15 cellular contexts compared by ENCODE assay signal in the genomic region with DNA sequence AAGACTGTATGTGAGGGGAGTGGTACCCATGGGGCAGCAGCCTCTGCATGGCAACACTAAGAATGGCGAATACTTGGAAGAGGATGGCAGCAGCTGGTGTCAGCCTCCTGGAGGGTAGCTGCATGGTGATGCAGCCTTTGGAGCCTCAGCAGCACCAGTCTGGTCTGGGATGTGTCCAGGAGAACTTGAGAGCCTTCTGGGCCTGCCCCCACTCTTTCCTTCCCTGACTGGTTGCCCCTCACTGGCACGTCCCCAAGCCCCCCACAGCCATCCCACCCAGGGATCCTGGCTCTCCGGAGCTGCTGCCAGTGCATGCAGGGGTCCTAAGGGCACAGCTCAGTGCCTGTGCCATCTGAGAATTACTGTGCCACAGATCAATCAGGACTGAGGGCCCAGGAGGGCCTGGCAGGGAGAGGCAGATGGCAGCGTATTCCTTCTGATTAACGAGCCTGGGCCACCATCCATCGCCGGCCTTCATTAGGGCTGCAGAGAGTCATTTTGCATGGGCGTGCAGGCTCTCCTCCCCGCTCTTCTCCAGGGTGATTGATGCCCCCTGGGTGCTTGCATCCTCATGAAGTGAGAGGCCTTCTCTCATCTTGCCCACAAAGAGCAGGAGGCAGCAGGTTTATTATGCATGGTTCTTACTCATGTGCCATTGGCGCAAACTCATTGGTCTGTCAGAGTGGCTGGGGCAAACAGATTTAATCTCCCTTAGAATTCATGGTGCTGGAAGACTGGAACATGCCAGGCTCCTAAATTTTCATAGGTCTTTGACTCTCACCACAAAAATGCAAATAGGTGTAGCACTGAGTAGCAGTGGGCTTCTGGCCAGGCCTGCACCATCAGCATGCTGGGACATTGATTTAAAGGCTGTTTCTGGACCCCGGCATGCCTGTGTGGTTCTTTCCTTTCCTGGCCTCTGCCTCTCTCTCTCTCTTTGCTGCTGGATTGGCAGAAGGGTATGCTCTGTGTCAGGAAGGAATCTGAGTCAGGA.
"Had no signal": no experiment of that assay in that cellular context is flagged by ENCODE, and none has a peak within 500 bp of the region (broad histone marks: within the 10 kb centered on the region; RNA-seq: fewer than 3 reads in every experiment).

No MANE protein-coding gene starts in this region.

- FAIRE-seq: endometrium had no signal

- H3K36me3 ChIP-seq: breast epithelium, esophagus muscularis mucosa had no signal

- H3K4me3 ChIP-seq: breast epithelium, esophagus muscularis mucosa had no signal

- DNase-seq: activated CD4-positive, alpha-beta T cell treated with anti-CD3 and anti-CD28 coated beads, Interleukin-2, amount 50 U/mL, for 4 hours; activated CD4-positive, CD25-positive, alpha-beta regulatory T cell treated with anti-CD3 and anti-CD28 coated beads, Interleukin-2, amount 50 U/mL, for 72 hours; activated gamma-delta T cell treated with Interleukin-2 at 50 U/mL for 16 hours; activated naive CD8-positive, alpha-beta T cell treated with anti-CD3 and anti-CD28 coated beads for 36 hours; activated T-cell treated with anti-CD3 and anti-CD28 coated beads, Interleukin-2, amount 50 U/mL, for 24 hours; immature natural killer cell; natural killer cell; nucleus accumbens; stimulated activated CD4-positive, alpha-beta T cell treated with anti-CD3 and anti-CD28 coated beads, Interleukin-12 subunit alpha, Interleukin-12 subunit beta, amount 100 ng/mL, for 4 hours; stimulated activated naive CD4-positive, alpha-beta T cell; trophoblast cell had no signal

- H3K27ac ChIP-seq: breast epithelium, esophagus muscularis mucosa had no signal

- H3K4me1 ChIP-seq: breast epithelium, esophagus muscularis mucosa had no signal

- ATAC-seq: natural killer cell, sciatic nerve had no signal

- H3K9me3 ChIP-seq: breast epithelium, esophagus muscularis mucosa had no signal
